In the genomic region with DNA sequence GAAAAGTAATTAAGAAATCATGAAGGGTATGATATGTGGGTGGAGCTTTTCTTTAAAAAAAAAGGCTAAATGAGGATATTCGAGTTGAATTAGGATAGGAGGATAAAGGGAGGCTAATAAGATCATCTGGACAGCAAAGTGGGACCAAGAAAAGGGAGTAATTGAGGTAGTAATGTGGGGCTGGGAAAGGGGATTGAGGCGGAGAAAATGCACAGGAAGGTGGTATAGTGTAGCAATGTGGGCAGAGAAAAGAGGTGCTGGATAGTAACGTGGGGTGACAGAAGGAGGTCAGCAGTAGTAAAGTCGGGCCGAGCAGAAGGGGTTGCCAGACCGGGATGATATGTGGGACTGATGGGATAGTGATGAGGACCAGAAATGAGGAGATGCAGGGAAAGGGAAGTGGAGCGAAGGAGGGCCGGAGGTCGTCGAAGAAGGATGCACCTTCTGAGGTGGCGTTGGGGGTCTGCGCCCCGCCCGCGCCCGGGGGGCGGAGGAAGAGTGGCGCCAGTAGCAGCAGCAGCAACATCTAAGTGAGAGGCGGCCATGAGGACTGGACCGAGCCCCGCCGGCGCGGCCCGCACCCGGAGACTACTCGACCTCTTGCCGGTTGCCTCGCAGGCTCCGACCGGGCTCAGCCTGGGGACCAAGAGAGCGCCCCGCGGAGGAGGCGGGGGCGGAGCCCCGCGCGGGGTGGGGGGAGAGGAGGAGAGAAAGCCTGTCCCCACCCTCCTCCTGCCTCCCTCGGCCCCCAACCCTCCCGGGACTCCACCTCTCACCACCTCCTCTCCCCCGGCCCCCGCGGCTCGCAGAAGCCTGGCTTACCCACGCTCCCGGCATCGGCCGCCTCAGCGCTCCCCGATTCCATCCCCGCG, we compare ENCODE assay signal across 8 cellular contexts. TPM values are rescaled to one million over a fixed set of nuclear protein-coding genes. Genes with fewer than 3 reads are reported as not detected.
DNase-seq lines count a peak whose midpoint lies in the region; ATAC-seq and TF ChIP-seq lines count a peak whose summit lies in the region.

No MANE protein-coding gene starts in this region.

- H3K27ac ChIP-seq in muscle layer of colon (ENCODE audit: low read depth, low read length) (peak overlapping the region; percentile 55), stomach smooth muscle (ENCODE audit: low read length) (peak overlapping the region; percentile 64)

- H3K4me1 ChIP-seq in muscle layer of colon (ENCODE audit: insufficient read depth, low read length) (peaks cover 19% of the 10 kb centered on the region), stomach smooth muscle (ENCODE audit: control insufficient read depth, insufficient read depth, low read length) (peaks cover 37% of the 10 kb centered on the region)

- TF ChIP-seq CTCF in Calu3 (IDR thresholded peaks at IDR 0.05; ENCODE audit: unreplicated experiment): no peak
- TF ChIP-seq CTCF in HFFc6 (IDR thresholded peaks at IDR 0.05): no peak

- H3K9me3 ChIP-seq in muscle layer of colon (ENCODE audit: low read length) (no peaks in the 10 kb centered on the region), stomach smooth muscle (ENCODE audit: control insufficient read depth in 2 of 2, low read length in 2 of 2) (no peaks in the 10 kb centered on the region)

- H3K4me3 Mint-ChIP-seq in Calu3 (ENCODE audit: low read depth, unreplicated experiment) (peak overlapping the region; percentile 73), HFFc6 (peak overlapping the region; percentile 93)

- no peaks in the 10 kb centered on the region for H3K27me3 ChIP-seq in muscle layer of colon (ENCODE audit: control insufficient read depth in 1 of 2, insufficient read depth in 2 of 2, low read length in 2 of 2)
- H3K27me3 ChIP-seq in stomach smooth muscle (ENCODE audit: control insufficient read depth in 1 of 2, insufficient read depth in 2 of 2, low read length in 2 of 2): no peaks in the 10 kb centered on the region

- H3K27me3 Mint-ChIP-seq in Calu3 (ENCODE audit: unreplicated experiment): peaks cover 7% of the 10 kb centered on the region
- H3K27me3 Mint-ChIP-seq in HFFc6 (ENCODE audit: insufficient read depth): peaks cover 3% of the 10 kb centered on the region

- H3K36me3 Mint-ChIP-seq in Calu3 (ENCODE audit: insufficient read depth, unreplicated experiment): peaks cover 30% of the 10 kb centered on the region
- no peaks in the 10 kb centered on the region; the same call in 1 of the 2 replicates for H3K36me3 Mint-ChIP-seq in HFFc6 (ENCODE audit: low read depth)

- H3K27ac Mint-ChIP-seq in Calu3 (ENCODE audit: unreplicated experiment) (peak overlapping the region; percentile 9), HFFc6 (peak overlapping the region; percentile 67)

- CTCF ChIA-PET in Calu3 (lab: Charles Lee): interaction anchor here (0.6 to 2.0 kb wide), 6 partner anchors 10 to 217 kb away, joined by 3 to 19 read pairs (median 3); a partner anchor contains a TSS

- H3K36me3 ChIP-seq in muscle layer of colon (ENCODE audit: insufficient read depth, low read length) (no peaks in the 10 kb centered on the region), stomach smooth muscle (ENCODE audit: control insufficient read depth in 2 of 2, insufficient read depth in 2 of 2, low read length in 2 of 2) (no peaks in the 10 kb centered on the region)

- DNase-seq in Calu3 (peak; percentile 54), HFFc6 (peak; percentile 35), NCI-H510A treated with DMSO at 0.1 percent for 48 hours (lab: John Stamatoyannopoulos, UW) (peak; percentile 58), inferior parietal cortex (ENCODE audit: extremely low spot score) (no peak)
- peak; percentile 71 for DNase-seq in activated T-cell treated with anti-CD3 and anti-CD28 coated beads, Interleukin-2, amount 50 U/mL, for 1 hour

- intact Hi-C loops in Calu3 (cut with micrococcal nuclease; ENCODE audit: unreplicated experiment): no loop called here

- H3K9ac ChIP-seq in muscle layer of colon (ENCODE audit: low read length) (no peak overlapping the region), stomach smooth muscle (ENCODE audit: low read length in 2 of 2) (peak overlapping the region; percentile 64 to 77)

- ATAC-seq in esophagus mucosa: peak; percentile 38

- H3K4me1 Mint-ChIP-seq in Calu3 (ENCODE audit: low read depth, unreplicated experiment) (peaks cover 34% of the 10 kb centered on the region), HFFc6 (ENCODE audit: low read depth) (peaks cover 51% of the 10 kb centered on the region)

- H3K4me3 ChIP-seq in muscle layer of colon (ENCODE audit: low read depth in 1 of 2, low read length in 2 of 2): peak overlapping the region; percentile 49 to 93
- peak overlapping the region; percentile 57 to 87 for H3K4me3 ChIP-seq in stomach smooth muscle (ENCODE audit: low read length in 2 of 2)

- H3K9me3 Mint-ChIP-seq in Calu3 (ENCODE audit: low read depth, unreplicated experiment): no peaks in the 10 kb centered on the region
- no peaks in the 10 kb centered on the region for H3K9me3 Mint-ChIP-seq in HFFc6

- no TSS peak for BruUV-seq in Calu3 (replicated peaks; lab: Mats Ljungman, UMichigan)

RNA-seq across cellular contexts. Expression of a gene that starts 0.9 kb away (rescaled TPM):
- total RNA-seq in Calu3 (2022): 35.3 and 42.2 TPM in 2 replicates
- 10 to 100 TPM; 13.5 to 17.9 (median 17.4) TPM for total RNA-seq in HFFc6 (2021; fragmentation: NEBNext Ultra II Directional; extraction: Animal tissue kit (Norgen Biotek cat#: 25700))
- total RNA-seq in esophagus mucosa: 7.7 TPM

RNA-seq across cellular contexts. Expression of a gene that starts 24.8 kb away (rescaled TPM):
- not detected in 2 replicates for total RNA-seq in Calu3 (2022)
- not detected for total RNA-seq in HFFc6 (2021; fragmentation: NEBNext Ultra II Directional; extraction: Animal tissue kit (Norgen Biotek cat#: 25700))
- total RNA-seq in esophagus mucosa: not detected

RNA-seq across cellular contexts. Expression of a gene that starts 47.2 kb away (rescaled TPM):
- total RNA-seq in Calu3 (2022) (not detected in 2 replicates), esophagus mucosa (not detected)
- not detected for total RNA-seq in HFFc6 (2021; fragmentation: NEBNext Ultra II Directional; extraction: Animal tissue kit (Norgen Biotek cat#: 25700))

RNA-seq across cellular contexts. Expression of a gene that starts 48.9 kb away (rescaled TPM):
- 0.83 TPM in 1 of 2 replicates, not detected in the other for total RNA-seq in Calu3 (2022)
- total RNA-seq in HFFc6 (2021; fragmentation: NEBNext Ultra II Directional; extraction: Animal tissue kit (Norgen Biotek cat#: 25700)): not detected
- 2.1 TPM for total RNA-seq in esophagus mucosa
